In genomic region chr11:101446238-101446637, GRCh38 we compare ENCODE assay signal across 17 cellular contexts.
DNase-seq lines count a peak whose midpoint lies in the region; ATAC-seq and TF ChIP-seq lines count a peak whose summit lies in the region.
"Had no signal": no experiment of that assay in that cellular context is flagged by ENCODE, and none has a peak within 500 bp of the region (broad histone marks: within the 10 kb centered on the region; RNA-seq: fewer than 3 reads in every experiment).

No MANE protein-coding gene starts in this region.

- DNase-seq in EL (peak; percentile 89), NCI-H460 (ENCODE audit: extremely low read depth, low read depth) (peak; percentile 55), choroid plexus epithelial cell (ENCODE audit: low read depth) (peak; percentile 27), myocyte (ENCODE audit: low read depth) (peak; percentile 58), left cardiac atrium (no peak), T-helper 2 cell (no peak), Ammon's horn (ENCODE audit: low spot score) (no peak)
- DNase-seq: activated CD4-positive, alpha-beta memory T cell treated with anti-CD3 and anti-CD28 coated beads for 36 hours; activated naive CD8-positive, alpha-beta T cell treated with anti-CD3 and anti-CD28 coated beads for 36 hours; activated T-cell treated with anti-CD3 and anti-CD28 coated beads, Interleukin-2, amount 50 U/mL, for 4 hours; colonic mucosa; MM.1S; naive thymus-derived CD4-positive, alpha-beta T cell; NCI-H2029; NCI-H524 treated with DMSO at 0.1 percent for 48 hours had no signal

- H3K4me3 ChIP-seq in choroid plexus epithelial cell (ENCODE audit: low read depth, low read length) = no peak overlapping the region
- H3K4me3 ChIP-seq: BLaER1, colonic mucosa had no signal

- no peak for TF ChIP-seq CTCF in choroid plexus epithelial cell (conservative IDR thresholded peaks at IDR 0.05; ENCODE audit: low read depth, low read length)

- intact Hi-C loops in left cardiac atrium (cut with DNase I) = no loop called here

- ATAC-seq in left cardiac atrium = no peak
- ATAC-seq in activated CD4-positive, CD25-positive, alpha-beta regulatory T cell treated with anti-CD3 and anti-CD28 coated beads, Interleukin-2, amount 50 U/mL, for 24 hours = no peak
- ATAC-seq: activated T-cell treated with anti-CD3 and anti-CD28 coated beads, Interleukin-2, amount 50 U/mL, for 4 hours; naive thymus-derived CD4-positive, alpha-beta T cell had no signal

Comparison
In these comparisons a context has a peak if more than half of its experiments do, and no peak if none do; other contexts are left out.
1. DNase-seq: peak in EL (single experiment), NCI-H460 (single experiment), choroid plexus epithelial cell (single experiment) and myocyte (single experiment); none in left cardiac atrium (single experiment), T-helper 2 cell (0 of 5) and Ammon's horn (single experiment).